19 cellular contexts compared by ENCODE assay signal in the genomic region with DNA sequence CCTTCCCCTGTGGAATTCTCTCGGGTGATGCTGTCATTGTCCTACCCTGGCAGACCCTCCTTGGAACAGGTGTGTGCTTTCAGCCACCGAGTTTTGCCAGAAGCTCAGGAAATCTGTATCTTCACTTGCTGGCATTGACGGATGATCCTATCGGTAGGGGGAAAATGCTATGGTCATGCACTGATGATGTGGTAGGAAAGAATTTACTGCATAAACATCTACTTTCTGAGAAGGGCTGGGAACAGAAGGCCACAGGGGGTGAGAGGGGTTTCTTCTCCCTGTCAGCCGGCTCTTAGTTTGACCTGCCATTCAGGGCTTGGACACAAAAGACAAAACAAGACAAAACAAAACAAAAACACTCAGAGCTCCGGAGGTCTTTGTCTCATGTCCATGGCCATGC. TPM values are rescaled to one million over a fixed set of nuclear protein-coding genes. Genes with fewer than 3 reads are reported as not detected.
DNase-seq lines count a peak whose midpoint lies in the region; ATAC-seq lines count a peak whose summit lies in the region.
"Had no signal": no experiment of that assay in that cellular context is flagged by ENCODE, and none has a peak within 500 bp of the region (broad histone marks: within the 10 kb centered on the region; RNA-seq: fewer than 3 reads in every experiment).

No MANE protein-coding gene starts in this region.

- H3K4me1 Mint-ChIP-seq in immature natural killer cell: peaks cover 50% of the 10 kb centered on the region in 2 donors
- H3K4me1 Mint-ChIP-seq in stimulated activated memory B cell treated with anti-CD40 and anti-IgM and Interleukin-4, amounts not matched to agents 10 μg/mL and 1 μg/mL and 100 μg/mL, for 72 hours: peaks cover 20% of the 10 kb centered on the region

- DNase-seq in ELF-1 (ENCODE audit: low read depth, low spot score) (peak; percentile 23), astrocyte of the hippocampus (ENCODE audit: low read depth, low spot score) (peak; percentile 48), immature natural killer cell (no peak), dermis blood vessel endothelial cell (no peak)
- no peak for DNase-seq in stimulated activated CD4-positive, alpha-beta T cell treated with anti-CD3 and anti-CD28 coated beads, Interleukin-2, amount 100 ng/mL, for 24 hours
- DNase-seq: activated B cell treated with CpG ODN at 0.5 μM for 24 hours; activated CD4-positive, alpha-beta memory T cell treated with anti-CD3 and anti-CD28 coated beads for 36 hours; adrenal gland; CD4-positive, alpha-beta memory T cell; DND-41; heart right ventricle; NCI-H1105 treated with DMSO at 0.1 percent for 48 hours; NCI-H2081 treated with DMSO at 0.1 percent for 48 hours; nucleus accumbens; T1000 had no signal

- peak overlapping the region; percentile 20 to 75 (median 56) for H3K27ac Mint-ChIP-seq in immature natural killer cell
- peak overlapping the region; percentile 27 for H3K27ac Mint-ChIP-seq in stimulated activated memory B cell treated with anti-CD40 and anti-IgM and Interleukin-4, amounts not matched to agents 10 μg/mL and 1 μg/mL and 100 μg/mL, for 72 hours
- H3K27ac Mint-ChIP-seq: activated B cell treated with CpG ODN at 0.5 μM for 24 hours; activated CD4-positive, alpha-beta memory T cell treated with anti-CD3 and anti-CD28 coated beads for 36 hours had no signal

- H3K36me3 Mint-ChIP-seq in immature natural killer cell: peaks cover 0 to 19% (median 3%) of the 10 kb centered on the region in 3 donors
- no peaks in the 10 kb centered on the region for H3K36me3 Mint-ChIP-seq in stimulated activated memory B cell treated with anti-CD40 and anti-IgM and Interleukin-4, amounts not matched to agents 10 μg/mL and 1 μg/mL and 100 μg/mL, for 72 hours
- H3K36me3 Mint-ChIP-seq: activated CD4-positive, alpha-beta memory T cell treated with anti-CD3 and anti-CD28 coated beads for 36 hours; CD4-positive, alpha-beta memory T cell had no signal

- H3K9me3 Mint-ChIP-seq in immature natural killer cell: no peaks in the 10 kb centered on the region
- H3K9me3 Mint-ChIP-seq in stimulated activated memory B cell treated with anti-CD40 and anti-IgM and Interleukin-4, amounts not matched to agents 10 μg/mL and 1 μg/mL and 100 μg/mL, for 72 hours: no peaks in the 10 kb centered on the region
- H3K9me3 Mint-ChIP-seq: activated B cell treated with CpG ODN at 0.5 μM for 24 hours; activated CD4-positive, alpha-beta memory T cell treated with anti-CD3 and anti-CD28 coated beads for 36 hours; CD4-positive, alpha-beta memory T cell had no signal

- H3K27me3 Mint-ChIP-seq in immature natural killer cell (ENCODE audit: low read depth in 3 of 3): peaks cover under 1 to 6% (median 4%) of the 10 kb centered on the region in 3 donors
- H3K27me3 Mint-ChIP-seq in stimulated activated memory B cell treated with anti-CD40 and anti-IgM and Interleukin-4, amounts not matched to agents 10 μg/mL and 1 μg/mL and 100 μg/mL, for 72 hours: no peaks in the 10 kb centered on the region
- H3K27me3 Mint-ChIP-seq: activated B cell treated with CpG ODN at 0.5 μM for 24 hours; activated CD4-positive, alpha-beta memory T cell treated with anti-CD3 and anti-CD28 coated beads for 36 hours; CD4-positive, alpha-beta memory T cell had no signal

- no peak overlapping the region for H3K4me3 Mint-ChIP-seq in immature natural killer cell
- no peak overlapping the region for H3K4me3 Mint-ChIP-seq in stimulated activated memory B cell treated with anti-CD40 and anti-IgM and Interleukin-4, amounts not matched to agents 10 μg/mL and 1 μg/mL and 100 μg/mL, for 72 hours
- H3K4me3 Mint-ChIP-seq: activated B cell treated with CpG ODN at 0.5 μM for 24 hours; activated CD4-positive, alpha-beta memory T cell treated with anti-CD3 and anti-CD28 coated beads for 36 hours; CD4-positive, alpha-beta memory T cell had no signal

- ATAC-seq in stimulated activated memory B cell treated with anti-CD40 and anti-IgM and Interleukin-4, amounts not matched to agents 10 μg/mL and 1 μg/mL and 100 μg/mL, for 72 hours: no peak
- no peak for ATAC-seq in GM18868 (IDR thresholded peaks at IDR 0.05; ENCODE audit: unreplicated experiment)
- ATAC-seq: heart right ventricle had no signal

RNA-seq across cellular contexts. Expression of gene CARD11, which starts 43.6 kb away (rescaled TPM):
- 10 to 100 TPM in 2 of 3 donors, 1 to 10 TPM in 1; 3.3 to 76.5 (median 18.7) TPM for polyA plus RNA-seq in immature natural killer cell
- total RNA-seq in dermis blood vessel endothelial cell: 1.1 and 1.4 TPM in 2 replicates
- total RNA-seq: LHCN-M2, myocyte had no signal

Comparison
In these comparisons a context has a peak if more than half of its experiments do, and no peak if none do; other contexts are left out.
1. DNase-seq: peak in ELF-1 (single experiment) and astrocyte of the hippocampus (single experiment); none in immature natural killer cell (0 of 3), stimulated activated CD4-positive, alpha-beta T cell treated with anti-CD3 and anti-CD28 coated beads, Interleukin-2, amount 100 ng/mL, for 24 hours (0 of 2) and dermis blood vessel endothelial cell (single experiment).